Comparison of ENCODE assay signal across 12 cellular contexts in the genomic region with DNA sequence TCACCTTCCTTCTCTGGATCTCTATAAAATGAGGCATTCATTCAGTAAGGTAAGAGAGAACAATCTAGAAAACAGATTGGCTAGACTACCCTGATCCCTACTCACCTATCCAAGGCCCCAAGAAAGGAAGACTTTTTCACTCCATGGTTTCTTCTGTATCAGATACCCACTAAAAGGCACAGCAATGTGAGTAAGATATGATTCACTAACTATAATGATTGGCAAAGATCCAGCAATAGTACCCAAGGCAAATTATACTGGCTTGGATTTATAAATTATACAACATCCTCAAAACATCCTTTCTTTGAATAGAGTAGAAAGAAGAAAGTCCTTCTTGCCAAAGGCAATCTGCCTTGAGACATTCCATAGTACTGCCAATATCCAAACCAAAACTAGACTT.
DNase-seq lines count a peak whose midpoint lies in the region; FAIRE-seq and TF ChIP-seq lines count a peak whose summit lies in the region.
"Had no signal": no experiment of that assay in that cellular context is flagged by ENCODE, and none has a peak within 500 bp of the region (broad histone marks: within the 10 kb centered on the region; RNA-seq: fewer than 3 reads in every experiment).

No MANE protein-coding gene starts in this region.

- no peak for TF ChIP-seq CTCF in bronchial epithelial cell (IDR thresholded peaks at IDR 0.05; ENCODE audit: insufficient read depth, low read length, severe bottlenecking)
- no peak for TF ChIP-seq CTCF in transverse colon (IDR thresholded peaks at IDR 0.05)

- no peaks in the 10 kb centered on the region for H3K9me3 ChIP-seq in transverse colon
- H3K9me3 ChIP-seq: Caco-2 had no signal

- no peak for TF ChIP-seq POLR2A in transverse colon (IDR thresholded peaks at IDR 0.05)
- TF ChIP-seq POLR2A in GM12892 (IDR thresholded peaks at IDR 0.05; ENCODE audit: low read depth, low read length), result no peak

- intact Hi-C loops in transverse colon (cut with DNase I; ENCODE audit: low total_unique reads), result no loop called here

- TF ChIP-seq EP300 in transverse colon (IDR thresholded peaks at IDR 0.05; ENCODE audit: low read depth), result no peak

- H3K27me3 ChIP-seq in bronchial epithelial cell (ENCODE audit: control insufficient read depth, insufficient read depth, low read length) (no peaks in the 10 kb centered on the region), transverse colon (no peaks in the 10 kb centered on the region)

- DNase-seq in EL (peak; percentile 15), M059J (ENCODE audit: low read depth) (peak; percentile 60), bronchial epithelial cell (ENCODE audit: low read depth) (peak; percentile 8), foreskin melanocyte (peak; percentile 50), transverse colon (no peak), GM12892 (ENCODE audit: insufficient read length) (no peak), germinal center (ENCODE audit: low spot score) (no peak)
- DNase-seq: Caco-2; CD8-positive, alpha-beta T cell; DND-41 had no signal

- no peaks in the 10 kb centered on the region for H3K4me1 ChIP-seq in transverse colon
- H3K4me1 ChIP-seq: Caco-2 had no signal

- H3K4me3 ChIP-seq in bronchial epithelial cell (ENCODE audit: low read depth, low read length) (no peak overlapping the region), transverse colon (no peak overlapping the region)

- in situ Hi-C loops in transverse colon (cut with MboI; ENCODE audit: low pct_ligation_motif_present in 1 of 4, low pct_unique_long_range_greater_than_20kb in 1 of 4, low sequenced_read_pairs in 3 of 4), result no loop called here

- FAIRE-seq in bronchial epithelial cell (lab: Jason Lieb, UNC) (no peak), GM12892 (lab: Jason Lieb, UNC) (no peak)
- FAIRE-seq: GM18507 had no signal

- H3K36me3 ChIP-seq in bronchial epithelial cell (ENCODE audit: control insufficient read depth, insufficient read depth, low read length) (no peaks in the 10 kb centered on the region), transverse colon (no peaks in the 10 kb centered on the region)

- H3K27ac ChIP-seq in transverse colon, result no peak overlapping the region
- H3K27ac ChIP-seq: HL-60 had no signal

Comparison
In these comparisons a context has a peak if more than half of its experiments do, and no peak if none do; other contexts are left out.
1. DNase-seq: peak in EL (single experiment), M059J (single experiment), bronchial epithelial cell (single experiment) and foreskin melanocyte (single experiment); none in transverse colon (single experiment), GM12892 (single experiment) and germinal center (single experiment).